In genomic region chr1:109499661-109500536, GRCh38 we compare ENCODE assay signal across 6 cellular contexts. TPM values are rescaled to one million over a fixed set of nuclear protein-coding genes. Genes with fewer than 3 reads are reported as not detected.
A peak's percentile ranks its signal among the peaks of the same experiment; 100 is the strongest.
DNase-seq lines count a peak whose midpoint lies in the region; ATAC-seq and TF ChIP-seq lines count a peak whose summit lies in the region.

No MANE protein-coding gene starts in this region.

- peaks cover 5% of the 10 kb centered on the region for H3K4me1 ChIP-seq in OCI-LY7 (ENCODE audit: insufficient read depth, low read length, poor library complexity, severe bottlenecking)
- peaks cover 8% of the 10 kb centered on the region for H3K4me1 ChIP-seq in body of pancreas

- no peaks in the 10 kb centered on the region for H3K27me3 ChIP-seq in GM06990 (replicated peaks; ENCODE audit: control insufficient read depth, insufficient read depth, low read length)
- H3K27me3 ChIP-seq in body of pancreas: no peaks in the 10 kb centered on the region

- ATAC-seq in body of pancreas: no peak
- ATAC-seq in GM19351 (IDR thresholded peaks at IDR 0.05; ENCODE audit: unreplicated experiment): no peak

- CTCF ChIA-PET in OCI-LY7 (lab: Charles Lee; ENCODE audit: unreplicated experiment): interaction anchor here (1.0 kb wide), 1 partner anchor 32 kb away, joined by 4 read pairs; no protein-coding TSS in a partner anchor

- no peak for TF ChIP-seq POLR2A in body of pancreas (IDR thresholded peaks at IDR 0.05)

- H3K27me3 Mint-ChIP-seq in neural crest cell (ENCODE audit: low read depth): no peaks in the 10 kb centered on the region

- intact Hi-C loops in OCI-LY7 (cut with micrococcal nuclease; ENCODE audit: unreplicated experiment): no loop called here
- intact Hi-C loops in body of pancreas (cut with DNase I): loop anchor here (5.0 kb wide), 1 partner anchor 32 kb away; no protein-coding TSS in a partner anchor

- WGBS in body of pancreas, 2 donors: 65 to 88% methylated on average over 2 to 4 of the region's 4 CpGs

- no peaks in the 10 kb centered on the region for H4K20me1 ChIP-seq in OCI-LY7 (ENCODE audit: insufficient read depth, low read length)

- no peak overlapping the region for H3K27ac ChIP-seq in OCI-LY7 (ENCODE audit: low read depth, low read length, poor library complexity, severe bottlenecking)
- no peak overlapping the region for H3K27ac ChIP-seq in body of pancreas

- H3K4me2 ChIP-seq in OCI-LY7 (ENCODE audit: low read length): no peak overlapping the region

- H3K36me3 Mint-ChIP-seq in neural crest cell (ENCODE audit: low read depth): peaks cover 3% of the 10 kb centered on the region

- no peaks in the 10 kb centered on the region for H3K9me3 Mint-ChIP-seq in neural crest cell

- peak overlapping the region; percentile 51 for H3K4me3 Mint-ChIP-seq in neural crest cell

- peaks cover 1% of the 10 kb centered on the region; the same call in 1 of the 2 replicates for H3K79me2 ChIP-seq in OCI-LY7 (ENCODE audit: insufficient read depth, low read depth, low read length)

- POLR2A ChIA-PET in OCI-LY7 (lab: Charles Lee): interaction anchor here (1.1 kb wide), 1 partner anchor 33 kb away, joined by 3 read pairs; no protein-coding TSS in a partner anchor

- no peaks in the 10 kb centered on the region for H3K9me2 ChIP-seq in OCI-LY7 (ENCODE audit: insufficient read depth, low read length)

- TF ChIP-seq CTCF in GM06990 (IDR thresholded peaks at IDR 0.05; ENCODE audit: insufficient read depth, low read length, poor library complexity, severe bottlenecking) (peak; percentile 65), OCI-LY7 (conservative IDR thresholded peaks at IDR 0.05; ENCODE audit: low read length) (peak; percentile 76), body of pancreas (IDR thresholded peaks at IDR 0.05) (peak in 5 of 7 experiments; percentile 15 to 39 (median 25)), neural crest cell (conservative IDR thresholded peaks at IDR 0.05) (peak; percentile 57)

- H3K9me3 ChIP-seq in OCI-LY7 (ENCODE audit: low read length) (no peaks in the 10 kb centered on the region), body of pancreas (no peaks in the 10 kb centered on the region)

- no peak overlapping the region for H2AFZ ChIP-seq in OCI-LY7 (ENCODE audit: low read length)

- no peak overlapping the region for H3K4me3 ChIP-seq in GM06990 (replicated peaks; ENCODE audit: low read depth, low read length)
- no peak overlapping the region for H3K4me3 ChIP-seq in OCI-LY7 (ENCODE audit: low read depth, low read length, poor library complexity, severe bottlenecking)
- no peak overlapping the region for H3K4me3 ChIP-seq in body of pancreas

- peaks cover 20% of the 10 kb centered on the region for H3K4me1 Mint-ChIP-seq in neural crest cell

- DNase-seq in GM06990 (ENCODE audit: extremely low read depth, insufficient read length): no peak
- DNase-seq in OCI-LY7 (ENCODE audit: low spot score): peak; percentile 56
- peak; percentile 54 to 74 (median 55) for DNase-seq in body of pancreas
- DNase-seq in neural crest cell (ENCODE audit: low read depth, low spot score): no peak
- no peak for DNase-seq in DMS153 (lab: John Stamatoyannopoulos, UW)

- no TSS peak for BruUV-seq in OCI-LY7 (replicated peaks; lab: Mats Ljungman, UMichigan)

- no peak overlapping the region for H3K27ac Mint-ChIP-seq in neural crest cell (ENCODE audit: unreplicated experiment)

- H3K36me3 ChIP-seq in GM06990 (ENCODE audit: control insufficient read depth, insufficient read depth, low read length): peaks cover 21% of the 10 kb centered on the region
- H3K36me3 ChIP-seq in OCI-LY7 (ENCODE audit: insufficient read depth, low read length): peaks cover 41% of the 10 kb centered on the region; the same call in 1 of the 2 replicates
- H3K36me3 ChIP-seq in body of pancreas (replicated peaks in 1 of 2; ENCODE audit: insufficient read depth in 1 of 2, low read depth in 2 of 2): no peaks in the 10 kb centered on the region

RNA-seq across cellular contexts. Expression of gene CYB561D1, which starts 6.0 kb away (rescaled TPM):
- total RNA-seq in OCI-LY7 (2014; rRNA removed; shearing (Covaris generic)): 5.8 and 6.2 TPM in 2 replicates
- total RNA-seq in OCI-LY7 (2022): 10.5 and 11.3 TPM in 2 replicates
- total RNA-seq in body of pancreas: 1 to 10 TPM; 6.2 to 6.9 TPM
- 7.8 and 8.0 TPM in 2 replicates for total RNA-seq in neural crest cell

RNA-seq across cellular contexts. Expression of gene AMIGO1, which starts 9.6 kb away (rescaled TPM):
- total RNA-seq in OCI-LY7 (2014; rRNA removed; shearing (Covaris generic)): 0.16 and 0.33 TPM in 2 replicates
- 0.15 and 0.17 TPM in 2 replicates for total RNA-seq in OCI-LY7 (2022)
- 1 to 10 TPM; 2.6 to 8.6 TPM for total RNA-seq in body of pancreas
- total RNA-seq in neural crest cell: 6.1 and 7.2 TPM in 2 replicates

RNA-seq across cellular contexts. Expression of gene ATXN7L2, which starts 16.2 kb away (rescaled TPM):
- 6.5 and 13.1 TPM in 2 replicates for total RNA-seq in OCI-LY7 (2014; rRNA removed; shearing (Covaris generic))
- total RNA-seq in OCI-LY7 (2022) (8.2 and 9.6 TPM in 2 replicates), body of pancreas (1 to 10 TPM; 2.6 to 5.9 TPM), neural crest cell (13.2 and 15.6 TPM in 2 replicates)

RNA-seq across cellular contexts. Expression of gene SYPL2, which starts 33.6 kb away (rescaled TPM):
- total RNA-seq in OCI-LY7 (2014; rRNA removed; shearing (Covaris generic)): not detected in 2 replicates
- not detected in 2 replicates for total RNA-seq in OCI-LY7 (2022)
- 1 to 10 TPM; 1.8 to 2.3 TPM for total RNA-seq in body of pancreas
- total RNA-seq in neural crest cell: 0.18 and 0.47 TPM in 2 replicates

RNA-seq across cellular contexts. Expression of gene GPR61, which starts 39.8 kb away (rescaled TPM):
- not detected in 2 replicates for total RNA-seq in OCI-LY7 (2014; rRNA removed; shearing (Covaris generic))
- not detected in 2 replicates for total RNA-seq in OCI-LY7 (2022)
- not detected for total RNA-seq in body of pancreas
- not detected in 2 replicates for total RNA-seq in neural crest cell

Comparison
In these comparisons a context has a peak if more than half of its experiments do, and no peak if none do; other contexts are left out.
1. DNase-seq: peak in OCI-LY7 (single experiment) and body of pancreas (4 of 4); none in GM06990 (single experiment), neural crest cell (single experiment) and DMS153 (single experiment).
2. CTCF ChIP-seq: peak in every context shown above with its lines; median percentile 76 in OCI-LY7; 65 in GM06990; 57 in neural crest cell; 25 in body of pancreas.